ENCODE assay signal across 8 cellular contexts in the genomic region with DNA sequence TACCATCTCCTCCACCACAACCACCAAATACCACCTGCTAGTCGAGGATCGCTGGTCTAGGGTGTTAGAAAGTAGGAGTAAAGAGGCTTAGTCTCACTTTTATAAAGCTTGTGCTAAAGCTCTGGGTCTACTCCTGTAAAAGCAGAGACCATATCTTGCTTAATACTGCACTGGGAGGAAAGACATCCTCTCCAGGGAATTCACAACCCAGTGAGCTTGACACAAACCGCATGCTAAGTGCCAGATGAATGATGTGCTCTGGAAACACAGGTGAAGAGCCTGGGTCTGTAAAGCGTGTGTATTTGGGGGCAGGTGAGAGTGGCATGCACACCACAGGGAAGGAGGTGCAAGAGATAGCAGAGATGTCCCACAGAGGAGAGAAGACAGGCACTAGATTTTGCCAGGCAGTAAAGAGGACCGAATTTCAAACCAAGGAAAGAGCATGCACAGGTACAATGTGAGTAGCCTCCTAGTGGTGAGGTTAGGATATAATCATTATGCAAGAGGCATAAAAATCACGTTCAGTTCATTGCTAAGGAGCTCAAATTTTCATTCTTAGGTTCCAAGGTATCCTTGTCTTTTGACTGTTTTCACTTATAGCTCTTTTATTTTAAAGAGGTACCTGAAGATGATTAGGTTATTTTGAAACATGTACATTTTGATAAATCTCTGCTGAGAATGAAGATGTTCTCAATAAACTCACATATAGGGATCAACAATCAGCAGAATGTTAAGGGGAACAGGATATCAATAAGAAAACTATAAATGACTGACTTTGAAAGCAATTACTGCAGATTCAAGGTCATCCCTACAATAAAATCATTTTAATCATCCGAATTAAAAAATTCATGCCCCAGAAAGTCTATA. TPM values are rescaled to one million over a fixed set of nuclear protein-coding genes. Genes with fewer than 3 reads are reported as not detected.
DNase-seq lines count a peak whose midpoint lies in the region; ATAC-seq and TF ChIP-seq lines count a peak whose summit lies in the region.

No MANE protein-coding gene starts in this region.

- H3K9ac ChIP-seq in OCI-LY3 (ENCODE audit: low read length) = no peak overlapping the region
- H3K9ac ChIP-seq in endodermal cell (ENCODE audit: extremely low read depth, low read length, poor library complexity, severe bottlenecking) = no peak overlapping the region

- ATAC-seq in GM19397 (IDR thresholded peaks at IDR 0.05; ENCODE audit: unreplicated experiment) (peak; percentile 75), HG03280 (IDR thresholded peaks at IDR 0.05; ENCODE audit: unreplicated experiment) (peak; percentile 93)

- peaks cover 7% of the 10 kb centered on the region; the same call in 1 of the 2 replicates for H4K20me1 ChIP-seq in OCI-LY3 (ENCODE audit: insufficient read depth, low read length)

- H3K27me3 ChIP-seq in OCI-LY3 (ENCODE audit: low read depth, low read length) (no peaks in the 10 kb centered on the region), endodermal cell (ENCODE audit: control insufficient read depth, insufficient read depth, low read length, poor library complexity, severe bottlenecking) (no peaks in the 10 kb centered on the region), neutrophil (no peaks in the 10 kb centered on the region)

- no peak overlapping the region for H3K27ac ChIP-seq in OCI-LY3 (ENCODE audit: low read length)
- no peak overlapping the region for H3K27ac ChIP-seq in endodermal cell (ENCODE audit: low read depth, low read length)
- H3K27ac ChIP-seq in neutrophil = peak overlapping the region; percentile 52

- TF ChIP-seq CTCF in OCI-LY3 (IDR thresholded peaks at IDR 0.05; ENCODE audit: low read depth, low read length) (peak; percentile 62), endodermal cell (conservative IDR thresholded peaks at IDR 0.05) (peak; percentile 86), neutrophil (IDR thresholded peaks at IDR 0.05) (peak; percentile 38)

- H3K4me3 ChIP-seq in OCI-LY3 (ENCODE audit: low read length) (no peak overlapping the region), endodermal cell (ENCODE audit: low read length) (no peak overlapping the region), neutrophil (ENCODE audit: low read depth in 1 of 2, low read length in 1 of 2) (no peak overlapping the region)

- no peak overlapping the region for H3K4me3 Mint-ChIP-seq in endodermal cell

- H3K4me1 Mint-ChIP-seq in endodermal cell = peaks cover 19% of the 10 kb centered on the region

- H3K27me3 Mint-ChIP-seq in endodermal cell (ENCODE audit: insufficient read depth) = no peaks in the 10 kb centered on the region

- intact Hi-C loops in head of caudate nucleus (cut with DNase I) = no loop called here

- no peak overlapping the region for H3K27ac Mint-ChIP-seq in endodermal cell

- H3K36me3 Mint-ChIP-seq in endodermal cell (ENCODE audit: low read depth) = peaks cover 2% of the 10 kb centered on the region

- H3K9me3 Mint-ChIP-seq in endodermal cell = no peaks in the 10 kb centered on the region

- no peaks in the 10 kb centered on the region for H3K36me3 ChIP-seq in OCI-LY3 (replicated peaks; ENCODE audit: low read depth, low read length)
- peaks cover 5% of the 10 kb centered on the region for H3K36me3 ChIP-seq in endodermal cell (ENCODE audit: control insufficient read depth, insufficient read depth, low read length)
- H3K36me3 ChIP-seq in neutrophil = peaks cover 7% of the 10 kb centered on the region

- H3K4me1 ChIP-seq in OCI-LY3 (ENCODE audit: low read length) (peaks cover 4% of the 10 kb centered on the region), endodermal cell (ENCODE audit: control insufficient read depth, insufficient read depth, low read length) (no peaks in the 10 kb centered on the region), neutrophil (ENCODE audit: control insufficient read depth in 1 of 2, insufficient read depth in 1 of 2, low read depth in 1 of 2, low read length in 1 of 2) (peaks cover 11 to 46% of the 10 kb centered on the region in 2 experiments)

- H3K79me2 ChIP-seq in OCI-LY3 (ENCODE audit: low read length) = no peaks in the 10 kb centered on the region

- H3K4me2 ChIP-seq in OCI-LY3 (ENCODE audit: low read length) = peak overlapping the region; percentile 14; the same call in 1 of the 2 replicates

- H3K9me3 ChIP-seq in OCI-LY3 (ENCODE audit: insufficient read depth, low read length) (no peaks in the 10 kb centered on the region), endodermal cell (ENCODE audit: control insufficient read depth, low read length) (no peaks in the 10 kb centered on the region), neutrophil (no peaks in the 10 kb centered on the region)

- DNase-seq in EH (ENCODE audit: low read depth) (peak; percentile 23), endodermal cell (no peak), head of caudate nucleus (no peak)
- DNase-seq in activated CD8-positive, alpha-beta memory T cell treated with anti-CD3 and anti-CD28 coated beads for 24 hours = no peak

- H2AFZ ChIP-seq in OCI-LY3 (ENCODE audit: low read depth, low read length) = no peak overlapping the region

- 70 to 84% methylated on average over 4 to 7 of the region's 7 CpGs for WGBS in endodermal cell (ENCODE audit: insufficient coverage in 1 of 2, insufficient read length in 1 of 2), 2 experiments

RNA-seq across cellular contexts. Expression of gene TAPT1, which starts 20.7 kb away (rescaled TPM):
- total RNA-seq in endodermal cell = 10 to 100 TPM; 19.8 to 22.6 TPM
- 19.8 TPM for polyA plus RNA-seq in endodermal cell (2013, experiment 1 of 2)
- polyA plus RNA-seq in endodermal cell (2013, experiment 2 of 2) = 21.2 TPM
